31 cellular contexts compared by ENCODE assay signal in genomic region chr17:59024916-59025315, GRCh38.
"Had no signal": no experiment of that assay in that cellular context is flagged by ENCODE, and none has a peak within 500 bp of the region (broad histone marks: within the 10 kb centered on the region; RNA-seq: fewer than 3 reads in every experiment).

No MANE protein-coding gene starts in this region.

- H3K4me3 ChIP-seq: ascending aorta, cardiac muscle cell had no signal

- DNase-seq: activated B cell treated with CpG ODN at 0.5 μM for 24 hours; activated CD4-positive, alpha-beta memory T cell treated with anti-CD3 and anti-CD28 coated beads, Interleukin-2, amount 10 ng/mL, durations not matched to agents 7 days and 5 days; activated CD4-positive, alpha-beta T cell treated with anti-CD3 and anti-CD28 coated beads for 36 hours; activated CD4-positive, alpha-beta T cell treated with anti-CD3 and anti-CD28 coated beads for 48 hours; activated CD4-positive, alpha-beta T cell treated with anti-CD3 and anti-CD28 coated beads, Interleukin-2, amount 10 ng/mL, durations not matched to agents 7 days and 5 days; activated CD4-positive, alpha-beta T cell treated with anti-CD3 and anti-CD28 coated beads, Interleukin-2, amount 50 U/mL, for 48 hours; activated CD4-positive, CD25-positive, alpha-beta regulatory T cell treated with anti-CD3 and anti-CD28 coated beads, Interleukin-2, amount 50 U/mL, for 72 hours; activated CD8-positive, alpha-beta memory T cell treated with anti-CD3 and anti-CD28 coated beads for 24 hours; activated CD8-positive, alpha-beta memory T cell treated with anti-CD3 and anti-CD28 coated beads, Interleukin-2, amount 10 ng/mL, durations not matched to agents 7 days and 5 days; activated CD8-positive, alpha-beta memory T cell treated with anti-CD3 and anti-CD28 coated beads, Interleukin-2, amount 50 U/mL, for 48 hours; activated CD8-positive, alpha-beta T cell treated with anti-CD3 and anti-CD28 coated beads, Interleukin-2, amount 10 ng/mL, durations not matched to agents 7 days and 5 days; activated effector memory CD4-positive, alpha-beta T cell treated with Interleukin-2 at 50 U/mL for 16 hours; activated gamma-delta T cell; activated naive CD4-positive, alpha-beta T cell treated with anti-CD3 and anti-CD28 coated beads, Interleukin-2, amount 10 ng/mL, durations not matched to agents 7 days and 5 days; activated naive CD4-positive, alpha-beta T cell treated with Interleukin-2 at 50 U/mL for 16 hours; activated naive CD8-positive, alpha-beta T cell treated with anti-CD3 and anti-CD28 coated beads, Interleukin-2, amount 10 ng/mL, durations not matched to agents 7 days and 5 days; activated naive CD8-positive, alpha-beta T cell treated with anti-CD3 and anti-CD28 coated beads, Interleukin-2, amount 50 U/mL, for 24 hours; activated T-cell treated with anti-CD3 and anti-CD28 coated beads, Interleukin-2, amount 50 U/mL, for 24 hours; activated T-cell treated with anti-CD3 and anti-CD28 coated beads, Interleukin-2, amount 50 U/mL, for 48 hours; amygdala; anterior cingulate cortex; caudate nucleus; cerebellar nuclear complex; T-helper 1 cell; T-helper 2 cell; T-helper 9 cell had no signal

- H3K27me3 ChIP-seq: ascending aorta, cardiac muscle cell had no signal

- H3K4me1 ChIP-seq: ascending aorta had no signal

- ATAC-seq: activated CD4-positive, alpha-beta T cell treated with anti-CD3 and anti-CD28 coated beads for 36 hours; activated CD8-positive, alpha-beta memory T cell treated with anti-CD3 and anti-CD28 coated beads, Interleukin-2, amount 10 ng/mL, durations not matched to agents 7 days and 5 days; activated CD8-positive, alpha-beta T cell treated with anti-CD3 and anti-CD28 coated beads, Interleukin-2, amount 10 ng/mL, durations not matched to agents 7 days and 5 days; activated naive CD8-positive, alpha-beta T cell treated with anti-CD3 and anti-CD28 coated beads, Interleukin-2, amount 50 U/mL, for 24 hours had no signal

- FAIRE-seq: bronchial epithelial cell, TTC549 had no signal

- H3K36me3 ChIP-seq: cardiac muscle cell had no signal

- H3K9me3 ChIP-seq: ascending aorta had no signal

- H3K27ac ChIP-seq: ascending aorta, cardiac muscle cell, VCaP had no signal
